Comparison of ENCODE assay signal across 1 cellular context in genomic region chr16:50769-51591, GRCh38.
TF ChIP-seq lines count a peak whose summit lies in the region.

No MANE protein-coding gene starts in this region.

TF ChIP-seq in HEK293, 187 proteins besides CTCF, POLR2A, EP300 and RAD21 (continued from another document and continues in another):
- peak; percentile 95 for TF ChIP-seq GLIS1 (tag by site-specific recombination; IDR thresholded peaks at IDR 0.05)
- TF ChIP-seq, protein P1, sequence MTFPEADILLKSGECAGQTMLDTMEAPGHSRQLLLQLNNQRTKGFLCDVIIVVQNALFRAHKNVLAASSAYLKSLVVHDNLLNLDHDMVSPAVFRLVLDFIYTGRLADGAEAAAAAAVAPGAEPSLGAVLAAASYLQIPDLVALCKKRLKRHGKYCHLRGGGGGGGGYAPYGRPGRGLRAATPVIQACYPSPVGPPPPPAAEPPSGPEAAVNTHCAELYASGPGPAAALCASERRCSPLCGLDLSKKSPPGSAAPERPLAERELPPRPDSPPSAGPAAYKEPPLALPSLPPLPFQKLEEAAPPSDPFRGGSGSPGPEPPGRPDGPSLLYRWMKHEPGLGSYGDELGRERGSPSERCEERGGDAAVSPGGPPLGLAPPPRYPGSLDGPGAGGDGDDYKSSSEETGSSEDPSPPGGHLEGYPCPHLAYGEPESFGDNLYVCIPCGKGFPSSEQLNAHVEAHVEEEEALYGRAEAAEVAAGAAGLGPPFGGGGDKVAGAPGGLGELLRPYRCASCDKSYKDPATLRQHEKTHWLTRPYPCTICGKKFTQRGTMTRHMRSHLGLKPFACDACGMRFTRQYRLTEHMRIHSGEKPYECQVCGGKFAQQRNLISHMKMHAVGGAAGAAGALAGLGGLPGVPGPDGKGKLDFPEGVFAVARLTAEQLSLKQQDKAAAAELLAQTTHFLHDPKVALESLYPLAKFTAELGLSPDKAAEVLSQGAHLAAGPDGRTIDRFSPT (tag by site-specific recombination; IDR thresholded peaks at IDR 0.05), result peak; percentile 21
- TF ChIP-seq ZIC2 (tag by site-specific recombination; IDR thresholded peaks at IDR 0.05), result peak; percentile 96
- TF ChIP-seq ZNF211 (tag by site-specific recombination; IDR thresholded peaks at IDR 0.05; ENCODE audit: low read depth), result 0 out of 2 replicates have a peak, but pooled peaks have one; percentile 20
- TF ChIP-seq WT1 (tag by site-specific recombination; IDR thresholded peaks at IDR 0.05), result peak; percentile 68
- no peak for TF ChIP-seq ZNF544 (tag by site-specific recombination; IDR thresholded peaks at IDR 0.05)
- TF ChIP-seq ZNF704 (tag by site-specific recombination; IDR thresholded peaks at IDR 0.05), result no peak
- no peak for TF ChIP-seq ZNF677 (tag by site-specific recombination; IDR thresholded peaks at IDR 0.05)
- no peak for TF ChIP-seq ZNF335 (tag by site-specific recombination; conservative IDR thresholded peaks at IDR 0.05)
- no peak for TF ChIP-seq ZNF843 (tag by site-specific recombination; IDR thresholded peaks at IDR 0.05)
- peak; percentile 92 for TF ChIP-seq ATF2 (tag by site-specific recombination; IDR thresholded peaks at IDR 0.05; ENCODE audit: low read depth)
- TF ChIP-seq, protein P2, sequence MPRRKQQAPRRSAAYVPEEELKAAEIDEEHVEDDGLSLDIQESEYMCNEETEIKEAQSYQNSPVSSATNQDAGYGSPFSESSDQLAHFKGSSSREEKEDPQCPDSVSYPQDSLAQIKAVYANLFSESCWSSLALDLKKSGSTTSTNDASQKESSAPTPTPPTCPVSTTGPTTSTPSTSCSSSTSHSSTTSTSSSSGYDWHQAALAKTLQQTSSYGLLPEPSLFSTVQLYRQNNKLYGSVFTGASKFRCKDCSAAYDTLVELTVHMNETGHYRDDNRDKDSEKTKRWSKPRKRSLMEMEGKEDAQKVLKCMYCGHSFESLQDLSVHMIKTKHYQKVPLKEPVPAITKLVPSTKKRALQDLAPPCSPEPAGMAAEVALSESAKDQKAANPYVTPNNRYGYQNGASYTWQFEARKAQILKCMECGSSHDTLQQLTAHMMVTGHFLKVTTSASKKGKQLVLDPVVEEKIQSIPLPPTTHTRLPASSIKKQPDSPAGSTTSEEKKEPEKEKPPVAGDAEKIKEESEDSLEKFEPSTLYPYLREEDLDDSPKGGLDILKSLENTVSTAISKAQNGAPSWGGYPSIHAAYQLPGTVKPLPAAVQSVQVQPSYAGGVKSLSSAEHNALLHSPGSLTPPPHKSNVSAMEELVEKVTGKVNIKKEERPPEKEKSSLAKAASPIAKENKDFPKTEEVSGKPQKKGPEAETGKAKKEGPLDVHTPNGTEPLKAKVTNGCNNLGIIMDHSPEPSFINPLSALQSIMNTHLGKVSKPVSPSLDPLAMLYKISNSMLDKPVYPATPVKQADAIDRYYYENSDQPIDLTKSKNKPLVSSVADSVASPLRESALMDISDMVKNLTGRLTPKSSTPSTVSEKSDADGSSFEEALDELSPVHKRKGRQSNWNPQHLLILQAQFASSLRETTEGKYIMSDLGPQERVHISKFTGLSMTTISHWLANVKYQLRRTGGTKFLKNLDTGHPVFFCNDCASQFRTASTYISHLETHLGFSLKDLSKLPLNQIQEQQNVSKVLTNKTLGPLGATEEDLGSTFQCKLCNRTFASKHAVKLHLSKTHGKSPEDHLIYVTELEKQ (tag by site-specific recombination; IDR thresholded peaks at IDR 0.05; ENCODE audit: borderline replicate concordance), result no peak
- TF ChIP-seq OSR2 (tag by site-specific recombination; IDR thresholded peaks at IDR 0.05), result 0 out of 2 replicates have a peak, but pooled peaks have one; percentile 15
- TF ChIP-seq, protein P3, sequence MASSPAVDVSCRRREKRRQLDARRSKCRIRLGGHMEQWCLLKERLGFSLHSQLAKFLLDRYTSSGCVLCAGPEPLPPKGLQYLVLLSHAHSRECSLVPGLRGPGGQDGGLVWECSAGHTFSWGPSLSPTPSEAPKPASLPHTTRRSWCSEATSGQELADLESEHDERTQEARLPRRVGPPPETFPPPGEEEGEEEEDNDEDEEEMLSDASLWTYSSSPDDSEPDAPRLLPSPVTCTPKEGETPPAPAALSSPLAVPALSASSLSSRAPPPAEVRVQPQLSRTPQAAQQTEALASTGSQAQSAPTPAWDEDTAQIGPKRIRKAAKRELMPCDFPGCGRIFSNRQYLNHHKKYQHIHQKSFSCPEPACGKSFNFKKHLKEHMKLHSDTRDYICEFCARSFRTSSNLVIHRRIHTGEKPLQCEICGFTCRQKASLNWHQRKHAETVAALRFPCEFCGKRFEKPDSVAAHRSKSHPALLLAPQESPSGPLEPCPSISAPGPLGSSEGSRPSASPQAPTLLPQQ (tag by site-specific recombination; IDR thresholded peaks at IDR 0.05), result no peak
- TF ChIP-seq ZNF350 (tag by site-specific recombination; IDR thresholded peaks at IDR 0.05), result no peak
- TF ChIP-seq, protein P4, sequence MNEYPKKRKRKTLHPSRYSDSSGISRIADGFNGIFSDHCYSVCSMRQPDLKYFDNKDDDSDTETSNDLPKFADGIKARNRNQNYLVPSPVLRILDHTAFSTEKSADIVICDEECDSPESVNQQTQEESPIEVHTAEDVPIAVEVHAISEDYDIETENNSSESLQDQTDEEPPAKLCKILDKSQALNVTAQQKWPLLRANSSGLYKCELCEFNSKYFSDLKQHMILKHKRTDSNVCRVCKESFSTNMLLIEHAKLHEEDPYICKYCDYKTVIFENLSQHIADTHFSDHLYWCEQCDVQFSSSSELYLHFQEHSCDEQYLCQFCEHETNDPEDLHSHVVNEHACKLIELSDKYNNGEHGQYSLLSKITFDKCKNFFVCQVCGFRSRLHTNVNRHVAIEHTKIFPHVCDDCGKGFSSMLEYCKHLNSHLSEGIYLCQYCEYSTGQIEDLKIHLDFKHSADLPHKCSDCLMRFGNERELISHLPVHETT (tag by site-specific recombination; IDR thresholded peaks at IDR 0.05), result no peak
- no peak for TF ChIP-seq ZNF274 (IDR thresholded peaks at IDR 0.05; ENCODE audit: low read length)
- no peak for TF ChIP-seq ZNF274 (tag by site-specific recombination; IDR thresholded peaks at IDR 0.05; ENCODE audit: borderline replicate concordance)
- TF ChIP-seq, protein P5, sequence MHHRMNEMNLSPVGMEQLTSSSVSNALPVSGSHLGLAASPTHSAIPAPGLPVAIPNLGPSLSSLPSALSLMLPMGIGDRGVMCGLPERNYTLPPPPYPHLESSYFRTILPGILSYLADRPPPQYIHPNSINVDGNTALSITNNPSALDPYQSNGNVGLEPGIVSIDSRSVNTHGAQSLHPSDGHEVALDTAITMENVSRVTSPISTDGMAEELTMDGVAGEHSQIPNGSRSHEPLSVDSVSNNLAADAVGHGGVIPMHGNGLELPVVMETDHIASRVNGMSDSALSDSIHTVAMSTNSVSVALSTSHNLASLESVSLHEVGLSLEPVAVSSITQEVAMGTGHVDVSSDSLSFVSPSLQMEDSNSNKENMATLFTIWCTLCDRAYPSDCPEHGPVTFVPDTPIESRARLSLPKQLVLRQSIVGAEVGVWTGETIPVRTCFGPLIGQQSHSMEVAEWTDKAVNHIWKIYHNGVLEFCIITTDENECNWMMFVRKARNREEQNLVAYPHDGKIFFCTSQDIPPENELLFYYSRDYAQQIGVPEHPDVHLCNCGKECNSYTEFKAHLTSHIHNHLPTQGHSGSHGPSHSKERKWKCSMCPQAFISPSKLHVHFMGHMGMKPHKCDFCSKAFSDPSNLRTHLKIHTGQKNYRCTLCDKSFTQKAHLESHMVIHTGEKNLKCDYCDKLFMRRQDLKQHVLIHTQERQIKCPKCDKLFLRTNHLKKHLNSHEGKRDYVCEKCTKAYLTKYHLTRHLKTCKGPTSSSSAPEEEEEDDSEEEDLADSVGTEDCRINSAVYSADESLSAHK (tag by site-specific recombination; IDR thresholded peaks at IDR 0.05), result peak; percentile 35; the same call in 1 of the 2 replicates
- peak; percentile 88 for TF ChIP-seq ZNF629 (tag by site-specific recombination; IDR thresholded peaks at IDR 0.05)
- no peak for TF ChIP-seq ZNF24 (tag by site-specific recombination; IDR thresholded peaks at IDR 0.05)
- no peak for TF ChIP-seq ZNF426 (tag by site-specific recombination; IDR thresholded peaks at IDR 0.05)
- no peak for TF ChIP-seq ZNF571 (tag by site-specific recombination; IDR thresholded peaks at IDR 0.05)
- no peak for TF ChIP-seq INSM2 (tag by site-specific recombination; IDR thresholded peaks at IDR 0.05)
- peak; percentile 87; the same call in 1 of the 2 replicates for TF ChIP-seq ZNF610 (tag by site-specific recombination; IDR thresholded peaks at IDR 0.05; ENCODE audit: borderline replicate concordance)
- no peak for TF ChIP-seq ZSCAN16 (tag by site-specific recombination; IDR thresholded peaks at IDR 0.05)
- TF ChIP-seq ZNF510 (tag by site-specific recombination; IDR thresholded peaks at IDR 0.05; ENCODE audit: insufficient replicate concordance), result no peak
- TF ChIP-seq ZNF623 (tag by site-specific recombination; IDR thresholded peaks at IDR 0.05), result no peak
- no peak for TF ChIP-seq ZNF366 (tag by site-specific recombination; conservative IDR thresholded peaks at IDR 0.05)
- TF ChIP-seq, protein P6, sequence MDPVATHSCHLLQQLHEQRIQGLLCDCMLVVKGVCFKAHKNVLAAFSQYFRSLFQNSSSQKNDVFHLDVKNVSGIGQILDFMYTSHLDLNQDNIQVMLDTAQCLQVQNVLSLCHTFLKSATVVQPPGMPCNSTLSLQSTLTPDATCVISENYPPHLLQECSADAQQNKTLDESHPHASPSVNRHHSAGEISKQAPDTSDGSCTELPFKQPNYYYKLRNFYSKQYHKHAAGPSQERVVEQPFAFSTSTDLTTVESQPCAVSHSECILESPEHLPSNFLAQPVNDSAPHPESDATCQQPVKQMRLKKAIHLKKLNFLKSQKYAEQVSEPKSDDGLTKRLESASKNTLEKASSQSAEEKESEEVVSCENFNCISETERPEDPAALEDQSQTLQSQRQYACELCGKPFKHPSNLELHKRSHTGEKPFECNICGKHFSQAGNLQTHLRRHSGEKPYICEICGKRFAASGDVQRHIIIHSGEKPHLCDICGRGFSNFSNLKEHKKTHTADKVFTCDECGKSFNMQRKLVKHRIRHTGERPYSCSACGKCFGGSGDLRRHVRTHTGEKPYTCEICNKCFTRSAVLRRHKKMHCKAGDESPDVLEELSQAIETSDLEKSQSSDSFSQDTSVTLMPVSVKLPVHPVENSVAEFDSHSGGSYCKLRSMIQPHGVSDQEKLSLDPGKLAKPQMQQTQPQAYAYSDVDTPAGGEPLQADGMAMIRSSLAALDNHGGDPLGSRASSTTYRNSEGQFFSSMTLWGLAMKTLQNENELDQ (tag by site-specific recombination; IDR thresholded peaks at IDR 0.05; ENCODE audit: low read depth), result no peak
- TF ChIP-seq ZNF768 (tag by site-specific recombination; IDR thresholded peaks at IDR 0.05), result no peak
- TF ChIP-seq ZNF776 (tag by site-specific recombination; IDR thresholded peaks at IDR 0.05; ENCODE audit: borderline replicate concordance), result no peak
- TF ChIP-seq ZNF311 (tag by site-specific recombination; IDR thresholded peaks at IDR 0.05; ENCODE audit: borderline replicate concordance), result no peak
- TF ChIP-seq ZSCAN23 (tag by site-specific recombination; IDR thresholded peaks at IDR 0.05), result no peak
- TF ChIP-seq ZBTB7A (tag by site-specific recombination; IDR thresholded peaks at IDR 0.05; ENCODE audit: low read depth), result no peak
- TF ChIP-seq KLF1 (tag by site-specific recombination; IDR thresholded peaks at IDR 0.05), result peak; percentile 92
- no peak for TF ChIP-seq PATZ1 (tag by site-specific recombination; IDR thresholded peaks at IDR 0.05)
- TF ChIP-seq ZNF830 (tag by site-specific recombination; IDR thresholded peaks at IDR 0.05; ENCODE audit: low read depth), result no peak
- no peak for TF ChIP-seq ZNF266 (tag by site-specific recombination; IDR thresholded peaks at IDR 0.05; ENCODE audit: low read depth)
- no peak for TF ChIP-seq BCL11A (tag by site-specific recombination; IDR thresholded peaks at IDR 0.05; ENCODE audit: low read depth)
- TF ChIP-seq ZNF155 (tag by site-specific recombination; IDR thresholded peaks at IDR 0.05), result no peak
- no peak for TF ChIP-seq ZBTB20 (tag by site-specific recombination; IDR thresholded peaks at IDR 0.05)
- TF ChIP-seq ZNF174 (tag by site-specific recombination; IDR thresholded peaks at IDR 0.05), result no peak
